In the genomic region with DNA sequence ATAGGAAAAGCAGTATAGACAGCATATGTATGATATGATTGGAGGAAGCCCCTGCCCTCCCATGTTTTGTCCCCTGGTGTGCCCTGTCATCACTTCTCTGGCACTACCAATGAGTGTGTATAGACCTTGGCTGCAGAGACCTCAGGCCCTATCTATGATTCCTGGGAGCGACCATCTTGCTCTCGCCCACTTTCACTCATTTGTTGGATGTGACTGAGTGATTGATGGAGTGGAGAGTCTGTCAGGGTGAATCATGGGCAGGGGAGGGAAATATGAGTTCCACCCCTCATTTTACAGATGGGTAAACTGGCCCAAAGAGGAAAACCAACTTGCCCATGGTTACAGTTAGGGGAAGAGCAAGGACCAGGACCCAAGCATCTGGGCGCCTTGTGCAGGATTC, we compare ENCODE assay signal across 10 cellular contexts.
"Had no signal": no experiment of that assay in that cellular context is flagged by ENCODE, and none has a peak within 500 bp of the region (broad histone marks: within the 10 kb centered on the region; RNA-seq: fewer than 3 reads in every experiment).

No MANE protein-coding gene starts in this region.

- H3K4me2 ChIP-seq: GM23338, KMS-11 had no signal

- H3K27ac Mint-ChIP-seq: GM23338, HFFc6 had no signal

- DNase-seq: H9, HCEC 1CT, HFFc6, KBM-7 had no signal

- H3K4me3 ChIP-seq: GM23338 had no signal

- H3K9me3 Mint-ChIP-seq: GM23338, H9, HFFc6 had no signal

- H3K4me3 Mint-ChIP-seq: GM23338, H9, HFFc6 had no signal

- H3K27ac ChIP-seq: HL-60, KMS-11 had no signal

- FAIRE-seq: H1, H54, HepG2 had no signal

- H3K9ac ChIP-seq: KMS-11 had no signal

- H3K4me1 Mint-ChIP-seq: GM23338, H9 had no signal

- ATAC-seq: GM23338, HepG2 had no signal
